In genomic region chr11:14179126-14179820, GRCh38 we compare ENCODE assay signal across 1 cellular context.
TF ChIP-seq lines count a peak whose summit lies in the region.

No MANE protein-coding gene starts in this region.

TF ChIP-seq in K562, 482 proteins besides CTCF, POLR2A, EP300 and RAD21 (continued from another document):
- TF ChIP-seq ETS1 (conservative IDR thresholded peaks at IDR 0.05; ENCODE audit: control insufficient read depth, low read depth, low read length) (no peak), MEIS2 (IDR thresholded peaks at IDR 0.05; ENCODE audit: partially characterized antibody) (no peak), RBM25 (IDR thresholded peaks at IDR 0.05; ENCODE audit: low read depth, low read length, severe bottlenecking) (peak; percentile 36), NR2C1 (IDR thresholded peaks at IDR 0.05) (no peak), NR2C1 (tag; IDR thresholded peaks at IDR 0.05) (no peak), ZNF253 (CRISPR knock-in tag; conservative IDR thresholded peaks at IDR 0.05) (no peak), ZNF518B (CRISPR knock-in tag; IDR thresholded peaks at IDR 0.05) (no peak), ZNF639 (CRISPR knock-in tag; conservative IDR thresholded peaks at IDR 0.05 in 1 of 2, IDR thresholded peaks at IDR 0.05 in 1 of 2) (no peak), TFE3 (CRISPR knock-in tag; IDR thresholded peaks at IDR 0.05) (no peak)
